In genomic region chr1:89762801-89763648, GRCh38 we compare ENCODE assay signal across 8 cellular contexts. TPM values are rescaled to one million over a fixed set of nuclear protein-coding genes. Genes with fewer than 3 reads are reported as not detected.
DNase-seq lines count a peak whose midpoint lies in the region; ATAC-seq and TF ChIP-seq lines count a peak whose summit lies in the region.

No MANE protein-coding gene starts in this region.

- peak overlapping the region; percentile 91 for H3K4me3 Mint-ChIP-seq in activated CD4-positive, alpha-beta T cell treated with anti-CD3 and anti-CD28 coated beads, Interleukin-2, amount 10 ng/mL, durations not matched to agents 24 days and 14 days

- no peaks in the 10 kb centered on the region for H3K27me3 ChIP-seq in left lung

- H3K9me3 Mint-ChIP-seq in activated CD4-positive, alpha-beta T cell treated with anti-CD3 and anti-CD28 coated beads, Interleukin-2, amount 10 ng/mL, durations not matched to agents 24 days and 14 days, result no peaks in the 10 kb centered on the region

- peak overlapping the region; percentile 28 to 38 for H3K4me3 ChIP-seq in left lung

- ATAC-seq in GM18861 (IDR thresholded peaks at IDR 0.05; ENCODE audit: unreplicated experiment) (peak; percentile 92), HG03108 (IDR thresholded peaks at IDR 0.05; ENCODE audit: unreplicated experiment) (peak; percentile 97), left lung (peak; percentile 100)

- H3K4me1 ChIP-seq in left lung, result peaks cover 8 to 55% of the 10 kb centered on the region in 2 donors

- H3K36me3 Mint-ChIP-seq in activated CD4-positive, alpha-beta T cell treated with anti-CD3 and anti-CD28 coated beads, Interleukin-2, amount 10 ng/mL, durations not matched to agents 24 days and 14 days (ENCODE audit: low read depth), result peaks cover 18% of the 10 kb centered on the region

- no peaks in the 10 kb centered on the region for H3K36me3 ChIP-seq in left lung

- no peaks in the 10 kb centered on the region for H3K27me3 Mint-ChIP-seq in activated CD4-positive, alpha-beta T cell treated with anti-CD3 and anti-CD28 coated beads, Interleukin-2, amount 10 ng/mL, durations not matched to agents 24 days and 14 days

- peak overlapping the region; percentile 14 to 61 for H3K27ac ChIP-seq in left lung

- peaks cover 53% of the 10 kb centered on the region for H3K4me1 Mint-ChIP-seq in activated CD4-positive, alpha-beta T cell treated with anti-CD3 and anti-CD28 coated beads, Interleukin-2, amount 10 ng/mL, durations not matched to agents 24 days and 14 days

- intact Hi-C loops in activated CD4-positive, alpha-beta T cell treated with anti-CD3 and anti-CD28 coated beads, Interleukin-2, amount 10 ng/mL, durations not matched to agents 24 days and 14 days (cut with micrococcal nuclease), result loop anchor here (1.0 to 2.0 kb wide), 8 partner anchors 18 to 280 kb away; partner anchors contain the start of genes LRRC8B and LRRC8C
- intact Hi-C loops in left lung (cut with DNase I), result loop anchor here in 1 of 2 donors (5.0 to 10.0 kb wide), 2 partner anchors 131 to 278 kb away; partner anchors contain the start of gene LRRC8C

- no peaks in the 10 kb centered on the region for H3K9me3 ChIP-seq in left lung

- DNase-seq in AG08396 (ENCODE audit: low spot score), result peak; percentile 88
- DNase-seq in NCI-H345 treated with DMSO at 0.1 percent for 48 hours (lab: John Stamatoyannopoulos, UW; ENCODE audit: unreplicated experiment), result peak; percentile 81
- DNase-seq in activated CD4-positive, alpha-beta T cell treated with anti-CD3 and anti-CD28 coated beads, Interleukin-2, amount 10 ng/mL, durations not matched to agents 24 days and 14 days, result peak; percentile 96
- DNase-seq in dedifferentiated amniotic fluid mesenchymal stem cell (ENCODE audit: extremely low spot score), result peak; percentile 83
- peak; percentile 91 to 98 for DNase-seq in left lung
- peak; percentile 90 for DNase-seq in stimulated activated CD4-positive, alpha-beta T cell treated with anti-CD3 and anti-CD28 coated beads, Interleukin-2, amount 100 ng/mL, for 24 hours

- peak; percentile 98 to 99 for TF ChIP-seq CTCF in left lung (IDR thresholded peaks at IDR 0.05)

- peak overlapping the region; percentile 96 for H3K27ac Mint-ChIP-seq in activated CD4-positive, alpha-beta T cell treated with anti-CD3 and anti-CD28 coated beads, Interleukin-2, amount 10 ng/mL, durations not matched to agents 24 days and 14 days

RNA-seq across cellular contexts. Expression of gene LRRC8D, which starts 57.8 kb away (rescaled TPM):
- 43.6 and 44.9 TPM in 2 replicates for total RNA-seq in activated CD4-positive, alpha-beta T cell treated with anti-CD3 and anti-CD28 coated beads, Interleukin-2, amount 10 ng/mL, durations not matched to agents 24 days and 14 days
- total RNA-seq in left lung, result 10 to 100 TPM; 14.3 to 23.6 TPM

Comparison
In these comparisons a context has a peak if more than half of its experiments do, and no peak if none do; other contexts are left out.
1. Peak in every context shown above with its lines: DNase-seq, ATAC-seq, H3K4me3 ChIP-seq and H3K27ac ChIP-seq.